Comparison of ENCODE assay signal across 12 cellular contexts in genomic region chr6:16333580-16333979, GRCh38.
DNase-seq lines count a peak whose midpoint lies in the region; ATAC-seq and TF ChIP-seq lines count a peak whose summit lies in the region.
"Had no signal": no experiment of that assay in that cellular context is flagged by ENCODE, and none has a peak within 500 bp of the region (broad histone marks: within the 10 kb centered on the region; RNA-seq: fewer than 3 reads in every experiment).

No MANE protein-coding gene starts in this region.

- DNase-seq in AG08396 (ENCODE audit: low spot score) (peak; percentile 37), M059J (ENCODE audit: low read depth) (peak; percentile 91), choroid plexus epithelial cell (ENCODE audit: low read depth) (peak; percentile 50), memory B cell (ENCODE audit: low spot score in 2 of 2) (no peak), tibial artery (no peak), cerebellar nuclear complex (lab: John Stamatoyannopoulos, UW) (no peak)
- DNase-seq in CD4-positive, alpha-beta T cell = no peak
- DNase-seq: ovary; stimulated activated CD4-positive, alpha-beta T cell treated with anti-CD3 and anti-CD28 coated beads, Interleukin-4, amount 100 ng/mL, for 24 hours had no signal

- peaks cover 4 to 66% (median 49%) of the 10 kb centered on the region in 4 donors for H3K4me1 ChIP-seq in tibial artery

- H3K9me3 Mint-ChIP-seq in memory B cell = no peaks in the 10 kb centered on the region
- no peaks in the 10 kb centered on the region for H3K9me3 Mint-ChIP-seq in CD4-positive, alpha-beta T cell

- TF ChIP-seq CTCF in choroid plexus epithelial cell (conservative IDR thresholded peaks at IDR 0.05; ENCODE audit: low read depth, low read length) (no peak), tibial artery (IDR thresholded peaks at IDR 0.05) (no peak)
- TF ChIP-seq CTCF in CD4-positive, alpha-beta T cell (IDR thresholded peaks at IDR 0.05) = no peak

- H3K27me3 Mint-ChIP-seq in memory B cell = no peaks in the 10 kb centered on the region
- H3K27me3 Mint-ChIP-seq in CD4-positive, alpha-beta T cell = no peaks in the 10 kb centered on the region

- CTCF ChIA-PET in CD4-positive, alpha-beta T cell (lab: Charles Lee) = interaction anchor here (1.6 to 3.0 kb wide), 3 partner anchors 15 to 428 kb away, joined by 4 to 47 read pairs (median 6); partner anchors contain the start of gene ATXN1

- H3K27ac ChIP-seq in tibial artery = no peak overlapping the region
- H3K27ac ChIP-seq in CD4-positive, alpha-beta T cell (ENCODE audit: low read depth, low read length) = no peak overlapping the region
- H3K27ac ChIP-seq: HL-60, ovary had no signal

- peak overlapping the region; percentile 43 for H3K27ac Mint-ChIP-seq in memory B cell
- H3K27ac Mint-ChIP-seq in CD4-positive, alpha-beta T cell = no peak overlapping the region

- ATAC-seq in memory B cell (ENCODE audit: low read depth) = no peak
- ATAC-seq in CD4-positive, alpha-beta T cell (ENCODE audit: poor library complexity) = no peak
- ATAC-seq in HG02759 (IDR thresholded peaks at IDR 0.05; ENCODE audit: unreplicated experiment) = no peak

- no peaks in the 10 kb centered on the region for H3K36me3 ChIP-seq in tibial artery
- H3K36me3 ChIP-seq: adrenal gland, ovary had no signal

- intact Hi-C loops in tibial artery (cut with DNase I; ENCODE audit: low total_unique reads) = loop anchor here (5.0 to 10.0 kb wide), 3 partner anchors 171 to 631 kb away; partner anchors contain the start of gene ATXN1
- intact Hi-C loops in CD4-positive, alpha-beta T cell (cut with DNase I, micrococcal nuclease) = loop anchor here (2.0 to 5.0 kb wide), 6 partner anchors 15 to 754 kb away; no protein-coding TSS in a partner anchor

- no peak overlapping the region for H3K4me3 Mint-ChIP-seq in memory B cell
- H3K4me3 Mint-ChIP-seq in CD4-positive, alpha-beta T cell = no peak overlapping the region

- H3K4me3 ChIP-seq in choroid plexus epithelial cell (ENCODE audit: low read depth, low read length) (no peak overlapping the region), tibial artery (no peak overlapping the region)
- H3K4me3 ChIP-seq: adrenal gland, ovary had no signal

- H3K27me3 ChIP-seq in tibial artery = no peaks in the 10 kb centered on the region
- no peaks in the 10 kb centered on the region for H3K27me3 ChIP-seq in CD4-positive, alpha-beta T cell (ENCODE audit: control insufficient read depth, insufficient read depth, low read length)
- H3K27me3 ChIP-seq: adrenal gland, ovary had no signal

- H3K4me1 Mint-ChIP-seq in memory B cell = peaks cover 9% of the 10 kb centered on the region
- H3K4me1 Mint-ChIP-seq in CD4-positive, alpha-beta T cell (ENCODE audit: low read depth) = no peaks in the 10 kb centered on the region

- POLR2A ChIA-PET in CD4-positive, alpha-beta T cell (lab: Charles Lee) = interaction anchor here (1.6 kb wide), 1 partner anchor 14 kb away, joined by 4 read pairs; no protein-coding TSS in a partner anchor

- H3K9me3 ChIP-seq in tibial artery = no peaks in the 10 kb centered on the region
- H3K9me3 ChIP-seq in CD4-positive, alpha-beta T cell (ENCODE audit: control insufficient read depth, low read length) = no peaks in the 10 kb centered on the region
- H3K9me3 ChIP-seq: adrenal gland, ovary had no signal

- H3K36me3 Mint-ChIP-seq in memory B cell = peaks cover 4% of the 10 kb centered on the region
- peaks cover 4% of the 10 kb centered on the region for H3K36me3 Mint-ChIP-seq in CD4-positive, alpha-beta T cell (ENCODE audit: low read depth)

Comparison
In these comparisons a context has a peak if more than half of its experiments do, and no peak if none do; other contexts are left out.
1. DNase-seq: peak in AG08396 (single experiment), M059J (single experiment) and choroid plexus epithelial cell (single experiment); none in memory B cell (0 of 2), tibial artery (0 of 2), CD4-positive, alpha-beta T cell (0 of 10) and cerebellar nuclear complex (0 of 2).